ENCODE assay signal across 29 cellular contexts in the genomic region with DNA sequence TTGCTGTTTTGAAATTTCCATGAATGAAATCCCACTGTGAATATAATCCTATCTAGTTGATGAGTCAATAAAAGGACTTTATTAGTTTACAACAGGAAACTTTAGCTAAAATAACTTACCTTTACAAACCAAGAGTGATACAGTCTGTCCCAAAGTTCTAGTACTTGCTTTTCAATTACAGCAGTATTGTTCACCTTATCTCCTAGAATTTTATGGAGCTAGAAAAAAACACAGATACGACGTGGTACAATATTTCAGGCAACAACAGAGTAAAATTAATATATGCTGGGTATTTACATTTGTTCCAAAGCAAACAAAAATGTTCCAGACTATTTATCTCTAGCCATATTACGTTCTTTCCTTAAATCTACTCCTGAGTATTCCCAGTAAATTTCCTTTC.
"Had no signal": no experiment of that assay in that cellular context is flagged by ENCODE, and none has a peak within 500 bp of the region (broad histone marks: within the 10 kb centered on the region; RNA-seq: fewer than 3 reads in every experiment).

No MANE protein-coding gene starts in this region.

- ATAC-seq: esophagus mucosa; foreskin keratinocyte; heart right ventricle; left ventricle myocardium superior; lower lobe of right lung; natural killer cell; right lobe of liver; stimulated activated effector memory CD8-positive, alpha-beta T cell treated with anti-CD3 and anti-CD28 coated beads, Interleukin-12 subunit alpha, Interleukin-12 subunit beta, amount 100 ng/mL, for 72 hours had no signal

- H3K27me3 ChIP-seq: foreskin keratinocyte, heart right ventricle, ovary, right lobe of liver, stomach, thyroid gland, upper lobe of left lung had no signal

- H3K36me3 ChIP-seq: ovary had no signal

- H3K4me1 ChIP-seq: heart right ventricle, right lobe of liver had no signal

- H3K27ac ChIP-seq: epithelial cell of prostate, foreskin keratinocyte, heart right ventricle, lower lobe of right lung, ovary, right lobe of liver, thyroid gland, upper lobe of left lung had no signal

- DNase-seq: cerebellar nuclear complex; effector CD8-positive, alpha-beta T cell; endodermal cell; foreskin keratinocyte; glutamatergic neuron; heart right ventricle; hypothalamus; immature natural killer cell; islet precursor cell; kidney glomerular epithelial cell; left ventricle myocardium superior; lower lobe of right lung; natural killer cell; occipital lobe; ovary; retina; right lobe of liver; stimulated activated CD4-positive, alpha-beta T cell treated with anti-CD3 and anti-CD28 coated beads, Interleukin-12 subunit alpha, Interleukin-12 subunit beta, amount 100 ng/mL, for 4 hours; stimulated activated CD4-positive, alpha-beta T cell treated with anti-CD3 and anti-CD28 coated beads, Interleukin-1b, Interleukin-23, amount 100 ng/mL, for 48 hours; stimulated activated CD4-positive, alpha-beta T cell treated with anti-CD3 and anti-CD28 coated beads, Interleukin-4, amount 100 ng/mL, for 24 hours; stimulated activated naive CD4-positive, alpha-beta T cell treated with Interleukin-2 at 50 U/mL for 16 hours; stomach; thyroid gland; upper lobe of left lung had no signal

- H3K4me3 ChIP-seq: heart right ventricle, lower lobe of right lung, ovary, right lobe of liver, smooth muscle cell, stomach, thyroid gland, upper lobe of left lung had no signal

- H3K9me3 ChIP-seq: heart right ventricle, lower lobe of right lung, ovary, right lobe of liver, stomach, thyroid gland, upper lobe of left lung had no signal

- FAIRE-seq: urothelium cell line had no signal
